ENCODE assay signal across 12 cellular contexts in genomic region chr3:59885103-59885502, GRCh38.
"Had no signal": no experiment of that assay in that cellular context is flagged by ENCODE, and none has a peak within 500 bp of the region (broad histone marks: within the 10 kb centered on the region; RNA-seq: fewer than 3 reads in every experiment).

No MANE protein-coding gene starts in this region.

- H3K9me3 ChIP-seq: adrenal gland, colonic mucosa, heart right ventricle, left lung, right atrium auricular region, tibial artery, vagina had no signal

- H3K4me2 ChIP-seq: smooth muscle cell had no signal

- DNase-seq: activated CD4-positive, alpha-beta T cell treated with anti-CD3 and anti-CD28 coated beads for 48 hours; activated T-cell treated with anti-CD3 and anti-CD28 coated beads for 4 hours; colonic mucosa; foreskin keratinocyte; heart right ventricle; left lung; T-helper 1 cell had no signal

- ATAC-seq: foreskin keratinocyte, left lung had no signal

- H3K36me3 ChIP-seq: adrenal gland, colonic mucosa, heart right ventricle, left lung, right atrium auricular region, tibial artery, vagina had no signal

- H3K27ac ChIP-seq: adrenal gland, colonic mucosa, foreskin keratinocyte, heart right ventricle, left lung, right atrium auricular region, tibial artery, vagina had no signal

- H3K4me1 ChIP-seq: adrenal gland, colonic mucosa, foreskin keratinocyte, heart right ventricle, left lung, right atrium auricular region, tibial artery, vagina had no signal

- H3K4me3 ChIP-seq: adrenal gland, colonic mucosa, heart right ventricle, left lung, right atrium auricular region, smooth muscle cell, tibial artery, vagina had no signal
